ENCODE assay signal across 1 cellular context in the genomic region with DNA sequence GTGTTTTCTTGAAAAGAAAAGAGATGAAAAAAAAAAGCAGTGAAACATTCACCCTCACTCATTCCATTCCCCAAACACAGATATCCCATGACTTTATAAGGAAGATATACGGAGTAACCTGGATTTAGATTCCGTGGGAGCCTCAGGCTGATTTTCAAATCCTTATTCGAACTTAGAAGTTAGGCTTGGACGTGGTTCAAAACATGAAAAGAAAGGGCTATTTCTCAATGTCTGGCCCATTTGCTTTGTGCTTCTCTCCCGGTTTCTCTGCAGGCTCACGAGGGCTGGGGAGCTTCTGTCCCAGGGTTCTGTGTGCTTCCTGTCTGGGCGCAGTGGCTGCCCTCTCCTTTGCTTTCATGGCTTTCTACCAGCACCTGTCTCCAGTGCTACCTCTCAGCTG.
TF ChIP-seq lines count a peak whose summit lies in the region.

No MANE protein-coding gene starts in this region.

TF ChIP-seq in GM23338, 12 proteins besides CTCF, POLR2A, EP300 and RAD21 (continued from another document):
- TF ChIP-seq, protein P1, sequence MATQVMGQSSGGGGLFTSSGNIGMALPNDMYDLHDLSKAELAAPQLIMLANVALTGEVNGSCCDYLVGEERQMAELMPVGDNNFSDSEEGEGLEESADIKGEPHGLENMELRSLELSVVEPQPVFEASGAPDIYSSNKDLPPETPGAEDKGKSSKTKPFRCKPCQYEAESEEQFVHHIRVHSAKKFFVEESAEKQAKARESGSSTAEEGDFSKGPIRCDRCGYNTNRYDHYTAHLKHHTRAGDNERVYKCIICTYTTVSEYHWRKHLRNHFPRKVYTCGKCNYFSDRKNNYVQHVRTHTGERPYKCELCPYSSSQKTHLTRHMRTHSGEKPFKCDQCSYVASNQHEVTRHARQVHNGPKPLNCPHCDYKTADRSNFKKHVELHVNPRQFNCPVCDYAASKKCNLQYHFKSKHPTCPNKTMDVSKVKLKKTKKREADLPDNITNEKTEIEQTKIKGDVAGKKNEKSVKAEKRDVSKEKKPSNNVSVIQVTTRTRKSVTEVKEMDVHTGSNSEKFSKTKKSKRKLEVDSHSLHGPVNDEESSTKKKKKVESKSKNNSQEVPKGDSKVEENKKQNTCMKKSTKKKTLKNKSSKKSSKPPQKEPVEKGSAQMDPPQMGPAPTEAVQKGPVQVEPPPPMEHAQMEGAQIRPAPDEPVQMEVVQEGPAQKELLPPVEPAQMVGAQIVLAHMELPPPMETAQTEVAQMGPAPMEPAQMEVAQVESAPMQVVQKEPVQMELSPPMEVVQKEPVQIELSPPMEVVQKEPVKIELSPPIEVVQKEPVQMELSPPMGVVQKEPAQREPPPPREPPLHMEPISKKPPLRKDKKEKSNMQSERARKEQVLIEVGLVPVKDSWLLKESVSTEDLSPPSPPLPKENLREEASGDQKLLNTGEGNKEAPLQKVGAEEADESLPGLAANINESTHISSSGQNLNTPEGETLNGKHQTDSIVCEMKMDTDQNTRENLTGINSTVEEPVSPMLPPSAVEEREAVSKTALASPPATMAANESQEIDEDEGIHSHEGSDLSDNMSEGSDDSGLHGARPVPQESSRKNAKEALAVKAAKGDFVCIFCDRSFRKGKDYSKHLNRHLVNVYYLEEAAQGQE (IDR thresholded peaks at IDR 0.05; ENCODE audit: unreplicated experiment), result no peak
- TF ChIP-seq NANOG (IDR thresholded peaks at IDR 0.05; ENCODE audit: borderline replicate concordance) (no peak), CREB1 (CRISPR knock-in tag; IDR thresholded peaks at IDR 0.05; ENCODE audit: low read depth) (no peak), EZH2phosphoT487 (IDR thresholded peaks at IDR 0.05; ENCODE audit: unreplicated experiment) (no peak)
- TF ChIP-seq, protein P2, sequence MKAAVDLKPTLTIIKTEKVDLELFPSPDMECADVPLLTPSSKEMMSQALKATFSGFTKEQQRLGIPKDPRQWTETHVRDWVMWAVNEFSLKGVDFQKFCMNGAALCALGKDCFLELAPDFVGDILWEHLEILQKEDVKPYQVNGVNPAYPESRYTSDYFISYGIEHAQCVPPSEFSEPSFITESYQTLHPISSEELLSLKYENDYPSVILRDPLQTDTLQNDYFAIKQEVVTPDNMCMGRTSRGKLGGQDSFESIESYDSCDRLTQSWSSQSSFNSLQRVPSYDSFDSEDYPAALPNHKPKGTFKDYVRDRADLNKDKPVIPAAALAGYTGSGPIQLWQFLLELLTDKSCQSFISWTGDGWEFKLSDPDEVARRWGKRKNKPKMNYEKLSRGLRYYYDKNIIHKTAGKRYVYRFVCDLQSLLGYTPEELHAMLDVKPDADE (IDR thresholded peaks at IDR 0.05), result no peak
